Comparison of ENCODE assay signal across 17 cellular contexts in the genomic region with DNA sequence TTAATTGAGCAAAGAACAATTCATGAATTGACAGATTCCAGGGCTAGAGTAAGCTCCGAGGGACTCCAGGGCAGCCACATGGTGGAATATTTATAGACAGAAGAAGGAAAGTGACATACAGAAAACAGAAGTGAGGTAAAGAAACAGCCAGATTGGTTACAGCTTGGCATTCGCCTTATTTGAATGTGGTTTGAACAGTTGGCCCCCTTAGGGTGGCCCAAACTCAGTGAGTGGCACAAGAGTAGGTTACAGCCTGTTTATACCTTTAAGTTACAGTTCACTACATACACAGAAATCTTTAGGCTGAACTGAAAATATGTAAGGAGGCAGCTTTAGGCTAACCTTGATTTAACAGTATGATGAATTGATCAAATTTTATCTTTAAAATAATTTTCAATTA.
DNase-seq lines count a peak whose midpoint lies in the region; ATAC-seq and TF ChIP-seq lines count a peak whose summit lies in the region.
"Had no signal": no experiment of that assay in that cellular context is flagged by ENCODE, and none has a peak within 500 bp of the region (broad histone marks: within the 10 kb centered on the region; RNA-seq: fewer than 3 reads in every experiment).

No MANE protein-coding gene starts in this region.

- H3K4me1 Mint-ChIP-seq in stimulated activated memory B cell treated with anti-CD40 and anti-IgM and Interleukin-4, amounts not matched to agents 10 μg/mL and 1 μg/mL and 100 μg/mL, for 72 hours = peaks cover 21% of the 10 kb centered on the region
- no peaks in the 10 kb centered on the region for H3K4me1 Mint-ChIP-seq in Calu3 (ENCODE audit: low read depth, unreplicated experiment)

- BruUV-seq in Calu3 (replicated peaks; lab: Mats Ljungman, UMichigan) = no TSS peak

- no peak for TF ChIP-seq CTCF in Calu3 (IDR thresholded peaks at IDR 0.05; ENCODE audit: unreplicated experiment)

- no peaks in the 10 kb centered on the region for H3K27me3 Mint-ChIP-seq in stimulated activated memory B cell treated with anti-CD40 and anti-IgM and Interleukin-4, amounts not matched to agents 10 μg/mL and 1 μg/mL and 100 μg/mL, for 72 hours
- H3K27me3 Mint-ChIP-seq in Calu3 (ENCODE audit: unreplicated experiment) = no peaks in the 10 kb centered on the region

- peak; percentile 32 to 47 for DNase-seq in NOMO-1 (lab: John Stamatoyannopoulos, UW; ENCODE audit: unreplicated experiment in 2 of 2)
- DNase-seq in germinal center (ENCODE audit: low spot score) = peak; percentile 33
- DNase-seq in Calu3 = no peak
- DNase-seq: CD8-positive, alpha-beta T cell; DMS153; GM23248; HFFc6; IMR-90; NCI-H1048; NCI-H1694; NCI-H69; SIG-M5; T-helper 2 cell had no signal

- no peak overlapping the region for H3K4me3 Mint-ChIP-seq in stimulated activated memory B cell treated with anti-CD40 and anti-IgM and Interleukin-4, amounts not matched to agents 10 μg/mL and 1 μg/mL and 100 μg/mL, for 72 hours
- no peak overlapping the region for H3K4me3 Mint-ChIP-seq in Calu3 (ENCODE audit: low read depth, unreplicated experiment)
- H3K4me3 Mint-ChIP-seq: CD8-positive, alpha-beta T cell; HFFc6 had no signal

- H3K27ac Mint-ChIP-seq in stimulated activated memory B cell treated with anti-CD40 and anti-IgM and Interleukin-4, amounts not matched to agents 10 μg/mL and 1 μg/mL and 100 μg/mL, for 72 hours = no peak overlapping the region
- H3K27ac Mint-ChIP-seq in Calu3 (ENCODE audit: unreplicated experiment) = no peak overlapping the region
- H3K27ac Mint-ChIP-seq: CD8-positive, alpha-beta T cell; HFFc6 had no signal

- no peaks in the 10 kb centered on the region for H3K9me3 Mint-ChIP-seq in stimulated activated memory B cell treated with anti-CD40 and anti-IgM and Interleukin-4, amounts not matched to agents 10 μg/mL and 1 μg/mL and 100 μg/mL, for 72 hours
- H3K9me3 Mint-ChIP-seq in Calu3 (ENCODE audit: low read depth, unreplicated experiment) = no peaks in the 10 kb centered on the region
- H3K9me3 Mint-ChIP-seq: CD8-positive, alpha-beta T cell had no signal

- CTCF ChIA-PET in Calu3 (lab: Charles Lee) = no interaction called here

- H3K36me3 Mint-ChIP-seq in stimulated activated memory B cell treated with anti-CD40 and anti-IgM and Interleukin-4, amounts not matched to agents 10 μg/mL and 1 μg/mL and 100 μg/mL, for 72 hours = no peaks in the 10 kb centered on the region
- H3K36me3 Mint-ChIP-seq in Calu3 (ENCODE audit: insufficient read depth, unreplicated experiment) = no peaks in the 10 kb centered on the region
- H3K36me3 Mint-ChIP-seq: CD8-positive, alpha-beta T cell had no signal

- intact Hi-C loops in Calu3 (cut with micrococcal nuclease; ENCODE audit: unreplicated experiment) = no loop called here

- ATAC-seq in HG03025 (IDR thresholded peaks at IDR 0.05; ENCODE audit: low FRiP score, unreplicated experiment) = peak; percentile 82
- ATAC-seq in stimulated activated memory B cell treated with anti-CD40 and anti-IgM and Interleukin-4, amounts not matched to agents 10 μg/mL and 1 μg/mL and 100 μg/mL, for 72 hours = peak; percentile 81
- no peak for ATAC-seq in HG03457 (IDR thresholded peaks at IDR 0.05; ENCODE audit: unreplicated experiment)
- no peak for ATAC-seq in HG03159 (IDR thresholded peaks at IDR 0.05; ENCODE audit: unreplicated experiment)
- ATAC-seq: CD8-positive, alpha-beta T cell had no signal

Comparison
In these comparisons a context has a peak if more than half of its experiments do, and no peak if none do; other contexts are left out.
1. ATAC-seq: peak in HG03025 (single experiment) and stimulated activated memory B cell treated with anti-CD40 and anti-IgM and Interleukin-4, amounts not matched to agents 10 μg/mL and 1 μg/mL and 100 μg/mL, for 72 hours (single experiment); none in HG03457 (single experiment) and HG03159 (single experiment).